Comparison of ENCODE assay signal across 34 cellular contexts in the genomic region with DNA sequence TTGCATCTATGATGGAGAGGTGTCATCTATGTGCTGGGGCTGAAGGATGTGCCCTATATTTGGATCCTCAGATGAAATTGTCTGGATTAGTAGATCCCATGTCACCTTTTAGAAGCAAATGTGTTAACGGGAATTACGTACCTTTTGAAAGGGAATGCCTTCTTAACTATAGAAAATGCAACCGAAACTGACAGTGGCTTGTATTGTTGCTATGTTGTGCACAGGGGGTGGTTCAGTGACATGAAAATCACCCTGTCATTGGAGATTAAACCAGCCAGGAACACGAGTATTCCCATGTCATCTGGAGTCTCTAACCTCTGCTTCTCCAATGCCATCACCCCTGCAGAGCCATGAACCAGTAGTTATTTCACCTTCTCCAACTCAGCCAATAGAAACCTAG.
"Had no signal": no experiment of that assay in that cellular context is flagged by ENCODE, and none has a peak within 500 bp of the region (broad histone marks: within the 10 kb centered on the region; RNA-seq: fewer than 3 reads in every experiment).

No MANE protein-coding gene starts in this region.

- FAIRE-seq: astrocyte, TTC549 had no signal

- ATAC-seq: activated CD8-positive, alpha-beta T cell treated with anti-CD3 and anti-CD28 coated beads for 36 hours; activated naive CD4-positive, alpha-beta T cell treated with anti-CD3 and anti-CD28 coated beads, Interleukin-2, amount 50 U/mL, for 72 hours; activated T-cell treated with anti-CD3 and anti-CD28 coated beads, Interleukin-2, amount 50 U/mL, for 4 hours; activated T-cell treated with anti-CD3 and anti-CD28 coated beads, Interleukin-2, amount 50 U/mL, for 72 hours; activated T-helper 17 cell treated with anti-CD3 and anti-CD28 coated beads, Interleukin-2, amount 50 U/mL, for 72 hours; body of pancreas had no signal

- DNase-seq: activated B cell treated with CpG ODN at 0.5 μM for 24 hours; activated CD4-positive, alpha-beta memory T cell treated with anti-CD3 and anti-CD28 coated beads for 36 hours; activated CD4-positive, alpha-beta T cell treated with anti-CD3 and anti-CD28 coated beads for 4 hours; activated CD4-positive, alpha-beta T cell treated with anti-CD3 and anti-CD28 coated beads, Interleukin-2, amount 10 ng/mL, durations not matched to agents 24 days and 14 days; activated CD4-positive, alpha-beta T cell treated with anti-CD3 and anti-CD28 coated beads, Interleukin-2, amount 50 U/mL, for 1 hour; activated CD4-positive, alpha-beta T cell treated with anti-CD3 and anti-CD28 coated beads, Interleukin-2, amount 50 U/mL, for 4 hours; activated CD4-positive, CD25-positive, alpha-beta regulatory T cell treated with anti-CD3 and anti-CD28 coated beads, Interleukin-2, amount 50 U/mL, for 72 hours; activated CD8-positive, alpha-beta memory T cell treated with anti-CD3 and anti-CD28 coated beads, Interleukin-2, amount 50 U/mL, for 4 hours; activated CD8-positive, alpha-beta T cell treated with anti-CD3 and anti-CD28 coated beads for 36 hours; activated effector memory CD4-positive, alpha-beta T cell treated with anti-CD3 and anti-CD28 coated beads, Interleukin-2, amount 50 U/mL, for 16 hours; activated gamma-delta T cell treated with Interleukin-2 at 50 U/mL for 16 hours; activated naive CD4-positive, alpha-beta T cell; activated naive CD4-positive, alpha-beta T cell treated with anti-CD3 and anti-CD28 coated beads for 36 hours; activated naive CD4-positive, alpha-beta T cell treated with anti-CD3 and anti-CD28 coated beads, Interleukin-2, amount 50 U/mL, for 16 hours; activated naive CD8-positive, alpha-beta T cell treated with anti-CD3 and anti-CD28 coated beads for 36 hours; activated T-cell treated with anti-CD3 and anti-CD28 coated beads for 4 hours; activated T-cell treated with anti-CD3 and anti-CD28 coated beads, Interleukin-2, amount 50 U/mL, for 1 hour; activated T-cell treated with anti-CD3 and anti-CD28 coated beads, Interleukin-2, amount 50 U/mL, for 4 hours; activated T-cell treated with anti-CD3 and anti-CD28 coated beads, Interleukin-2, amount 50 U/mL, for 72 hours; adrenal gland; amniotic stem cell; aorta; body of pancreas; brain microvascular endothelial cell; central memory CD4-positive, alpha-beta T cell; T-helper 1 cell; T-helper 2 cell; T-helper 9 cell had no signal

- H3K27me3 ChIP-seq: adrenal gland, body of pancreas, brain microvascular endothelial cell, breast epithelium had no signal

- H3K9me3 ChIP-seq: adrenal gland, body of pancreas had no signal

- H3K4me3 ChIP-seq: adrenal gland, body of pancreas, breast epithelium had no signal

- H3K27ac ChIP-seq: adrenal gland, body of pancreas, brain microvascular endothelial cell, breast epithelium, VCaP had no signal

- H3K4me1 ChIP-seq: adrenal gland, body of pancreas, breast epithelium had no signal

- H3K36me3 ChIP-seq: adrenal gland, brain microvascular endothelial cell had no signal
